17 cellular contexts compared by ENCODE assay signal in the genomic region with DNA sequence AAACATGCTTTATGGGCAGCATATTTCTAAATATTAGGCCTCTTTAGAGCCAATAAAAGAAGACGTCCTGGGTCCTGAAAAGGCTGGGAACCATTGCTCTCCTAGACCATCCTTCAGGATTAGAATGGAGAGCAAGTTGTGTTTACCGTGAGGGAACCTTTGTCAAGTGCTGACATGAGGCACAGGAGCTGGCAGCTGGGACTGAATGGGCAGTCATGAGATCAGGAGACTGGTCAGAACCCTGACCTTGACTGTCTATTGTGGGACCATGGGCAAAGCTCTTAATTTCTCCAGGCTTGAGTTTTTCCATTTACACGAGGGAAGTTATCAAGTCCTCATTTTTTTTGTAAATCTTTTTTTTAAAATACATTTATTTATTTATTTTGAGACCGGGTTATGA. TPM values are rescaled to one million over a fixed set of nuclear protein-coding genes. Genes with fewer than 3 reads are reported as not detected.
A peak's percentile ranks its signal among the peaks of the same experiment; 100 is the strongest.
DNase-seq lines count a peak whose midpoint lies in the region; ATAC-seq and TF ChIP-seq lines count a peak whose summit lies in the region.
"Had no signal": no experiment of that assay in that cellular context is flagged by ENCODE, and none has a peak within 500 bp of the region (broad histone marks: within the 10 kb centered on the region; RNA-seq: fewer than 3 reads in every experiment).

No MANE protein-coding gene starts in this region.

- in situ Hi-C loops in gastrocnemius medialis (cut with MboI; ENCODE audit: low sequenced_read_pairs in 4 of 4) = loop anchor here in 2 of 4 donors (25.0 kb wide), 2 partner anchors 421 to 729 kb away; a partner anchor contains a TSS

- H3K4me1 ChIP-seq in heart left ventricle (peaks cover 0 to 75% (median 21%) of the 10 kb centered on the region in 12 donors), endocrine pancreas (ENCODE audit: control insufficient read depth, insufficient read depth, low read length) (peaks cover 4% of the 10 kb centered on the region), gastrocnemius medialis (peaks cover 37 to 65% of the 10 kb centered on the region in 2 donors), esophagus squamous epithelium (peaks cover 0 to 49% (median 6%) of the 10 kb centered on the region in 3 donors)

- TF ChIP-seq CTCF in heart left ventricle (IDR thresholded peaks at IDR 0.05) = no peak
- no peak for TF ChIP-seq CTCF in gastrocnemius medialis (IDR thresholded peaks at IDR 0.05 in 4 of 5, conservative IDR thresholded peaks at IDR 0.05 in 1 of 5)
- no peak for TF ChIP-seq CTCF in esophagus squamous epithelium (IDR thresholded peaks at IDR 0.05)

- TF ChIP-seq POLR2A in heart left ventricle (IDR thresholded peaks at IDR 0.05) = no peak
- no peak for TF ChIP-seq POLR2A in gastrocnemius medialis (IDR thresholded peaks at IDR 0.05)
- TF ChIP-seq POLR2A in esophagus squamous epithelium (IDR thresholded peaks at IDR 0.05) = no peak

- H3K4me3 ChIP-seq in heart left ventricle (no peak overlapping the region), endocrine pancreas (ENCODE audit: control insufficient read depth, insufficient read depth, low read length) (peak overlapping the region; percentile 51), gastrocnemius medialis (no peak overlapping the region), esophagus squamous epithelium (no peak overlapping the region)

- H3K36me3 ChIP-seq in heart left ventricle (peaks cover 0 to 40% (median 30%) of the 10 kb centered on the region in 9 donors), endocrine pancreas (ENCODE audit: control insufficient read depth, insufficient read depth, low read length) (peaks cover 13% of the 10 kb centered on the region), gastrocnemius medialis (peaks cover 0 to 22% of the 10 kb centered on the region in 2 donors), esophagus squamous epithelium (peaks cover 0 to 31% (median 10%) of the 10 kb centered on the region in 3 donors)

- peak in 1 of 5 donors; percentile 42 for DNase-seq in heart left ventricle
- no peak for DNase-seq in Right ventricle myocardium inferior (ENCODE audit: missing footprints)
- peak; percentile 48 to 52 for DNase-seq in gastrocnemius medialis
- DNase-seq in esophagus squamous epithelium (lab: John Stamatoyannopoulos, UW) = no peak
- DNase-seq in AML-193 (lab: John Stamatoyannopoulos, UW) = no peak
- DNase-seq: ACHN, DND-41, H7, HFFc6, NCI-H1694, NCI-H2081 treated with DMSO at 0.1 percent for 48 hours, NCI-H446, OCI-M1 had no signal

- H3K27me3 ChIP-seq in heart left ventricle (no peaks in the 10 kb centered on the region), endocrine pancreas (ENCODE audit: control insufficient read depth, insufficient read depth, low read length) (no peaks in the 10 kb centered on the region), gastrocnemius medialis (no peaks in the 10 kb centered on the region), esophagus squamous epithelium (no peaks in the 10 kb centered on the region)

- H3K9me3 ChIP-seq in heart left ventricle = no peaks in the 10 kb centered on the region
- H3K9me3 ChIP-seq in endocrine pancreas (ENCODE audit: control insufficient read depth, low read length) = no peaks in the 10 kb centered on the region
- no peaks in the 10 kb centered on the region for H3K9me3 ChIP-seq in gastrocnemius medialis
- no peaks in the 10 kb centered on the region for H3K9me3 ChIP-seq in esophagus squamous epithelium

- no peak overlapping the region for H3K9ac ChIP-seq in endocrine pancreas (ENCODE audit: control insufficient read depth, insufficient read depth, low read length)

- peak in 3 of 4 donors; percentile 53 to 66 (median 54) for ATAC-seq in heart left ventricle
- no peak for ATAC-seq in Right ventricle myocardium inferior
- peak in 1 of 2 donors; percentile 32 for ATAC-seq in gastrocnemius medialis
- no peak for ATAC-seq in GM21515 (IDR thresholded peaks at IDR 0.05; ENCODE audit: unreplicated experiment)

- H3K27ac ChIP-seq in heart left ventricle = peak overlapping the region in 11 of 12 donors; percentile 57 to 97 (median 84)
- peak overlapping the region; percentile 93 to 95 (median 94) for H3K27ac ChIP-seq in gastrocnemius medialis
- H3K27ac ChIP-seq in esophagus squamous epithelium = no peak overlapping the region
- H3K27ac ChIP-seq: C4-2B had no signal

- intact Hi-C loops in heart left ventricle (cut with DNase I) = loop anchor here in 1 of 10 donors (10.0 kb wide), 1 partner anchor 257 kb away; no protein-coding TSS in a partner anchor
- intact Hi-C loops in Right ventricle myocardium inferior (cut with DNase I) = loop anchor here (10.0 kb wide), 1 partner anchor 257 kb away; no protein-coding TSS in a partner anchor
- intact Hi-C loops in gastrocnemius medialis (cut with DNase I; ENCODE audit: low total_unique reads) = loop anchor here (5.0 to 10.0 kb wide), 3 partner anchors 366 to 759 kb away; a partner anchor contains a TSS
- intact Hi-C loops in esophagus squamous epithelium (cut with DNase I) = no loop called here

- 50 to 63% (median 61%) methylated on average over 4 of the region's 4 CpGs for WGBS in heart left ventricle, 4 donors
- WGBS in esophagus squamous epithelium, 2 donors = 89 to 90% methylated on average over 4 of the region's 4 CpGs

RNA-seq across cellular contexts. Expression of a gene that starts 5.2 kb away (rescaled TPM):
- total RNA-seq in heart left ventricle (100 to 1,000 TPM in 3 of 9 donors, 10 to 100 TPM in 6; 34.2 to 130 (median 64.0) TPM), Right ventricle myocardium inferior (68.2 TPM), gastrocnemius medialis (10 to 100 TPM; 35.5 to 40.3 (median 37.6) TPM), esophagus squamous epithelium (10 to 100 TPM in 3 of 4 donors, 1 to 10 TPM in 1; 9.4 to 28.7 (median 12.3) TPM)
- polyA plus RNA-seq in heart left ventricle = 10 to 100 TPM; 16.0 to 45.7 TPM

RNA-seq across cellular contexts. Expression of a gene that starts 7.2 kb away (rescaled TPM):
- total RNA-seq in heart left ventricle (1 to 10 TPM; 3.9 to 7.4 (median 6.1) TPM), Right ventricle myocardium inferior (5.2 TPM), gastrocnemius medialis (1 to 10 TPM; 3.0 to 6.7 (median 6.2) TPM), esophagus squamous epithelium (10 to 100 TPM in 3 of 4 donors, 1 to 10 TPM in 1; 9.6 to 32.0 (median 22.9) TPM)
- polyA plus RNA-seq in heart left ventricle = 1 to 10 TPM; 1.9 to 4.5 TPM

RNA-seq across cellular contexts. Expression of a gene that starts 25.7 kb away (rescaled TPM):
- total RNA-seq in heart left ventricle = 1 to 10 TPM in 3 of 9 donors, under 1 TPM in 6; 0.42 to 3.3 (median 0.85) TPM
- polyA plus RNA-seq in heart left ventricle = under 1 TPM; 0.08 to 0.28 TPM
- 1.2 TPM for total RNA-seq in Right ventricle myocardium inferior
- 1 to 10 TPM in 1 of 4 donors, under 1 TPM in 3; 0.46 to 1.1 (median 0.65) TPM for total RNA-seq in gastrocnemius medialis
- 100 to 1,000 TPM in 1 of 4 donors, 10 to 100 TPM in 3; 52.8 to 173 (median 86.4) TPM for total RNA-seq in esophagus squamous epithelium
- total RNA-seq: G401 had no signal

RNA-seq across cellular contexts. Expression of a gene that starts 30.4 kb away (rescaled TPM):
- total RNA-seq in heart left ventricle = 1 to 10 TPM in 2 of 9 donors, under 1 TPM in 1, not detected in 6; 0.20 to 3.3 (median 1.3) TPM
- polyA plus RNA-seq in heart left ventricle = not detected
- not detected for total RNA-seq in Right ventricle myocardium inferior
- under 1 TPM in 2 of 4 donors, not detected in 2; 0.46 to 0.62 TPM for total RNA-seq in gastrocnemius medialis
- total RNA-seq in esophagus squamous epithelium = under 1 TPM in 1 of 4 donors, not detected in 3; 0.38 TPM
- total RNA-seq: G401, H7 had no signal

RNA-seq across cellular contexts. Expression of a gene that starts 45.8 kb away (rescaled TPM):
- not detected for total RNA-seq in heart left ventricle
- polyA plus RNA-seq in heart left ventricle = under 1 TPM in 1 of 2 donors, not detected in 1; 0.03 TPM
- not detected for total RNA-seq in Right ventricle myocardium inferior
- 1 to 10 TPM in 1 of 4 donors, under 1 TPM in 1, not detected in 2; 0.81 to 2.8 TPM for total RNA-seq in gastrocnemius medialis
- total RNA-seq in esophagus squamous epithelium = under 1 TPM in 1 of 4 donors, not detected in 3; 0.67 TPM
- total RNA-seq: G401, H7, HFFc6 had no signal

Comparison
In these comparisons a context has a peak if more than half of its experiments do, and no peak if none do; other contexts are left out.
1. ATAC-seq: peak in heart left ventricle (3 of 4); none in Right ventricle myocardium inferior (single experiment) and GM21515 (single experiment).
2. DNase-seq: peak in gastrocnemius medialis (2 of 2); none in Right ventricle myocardium inferior (single experiment), esophagus squamous epithelium (single experiment) and AML-193 (0 of 2).
3. H3K27ac ChIP-seq: peak in heart left ventricle (11 of 12) and gastrocnemius medialis (4 of 4); none in esophagus squamous epithelium (0 of 4).
4. RNA of a gene that starts 25.7 kb away (total RNA-seq): 52.8 to 173 TPM in esophagus squamous epithelium; 1.2 TPM in Right ventricle myocardium inferior (single experiment), 0.42 to 3.3 TPM in heart left ventricle and 0.46 to 1.1 TPM in gastrocnemius medialis; every median in the first group is over 10 times any median in the second.